Comparison of ENCODE assay signal across 1 cellular context in the genomic region with DNA sequence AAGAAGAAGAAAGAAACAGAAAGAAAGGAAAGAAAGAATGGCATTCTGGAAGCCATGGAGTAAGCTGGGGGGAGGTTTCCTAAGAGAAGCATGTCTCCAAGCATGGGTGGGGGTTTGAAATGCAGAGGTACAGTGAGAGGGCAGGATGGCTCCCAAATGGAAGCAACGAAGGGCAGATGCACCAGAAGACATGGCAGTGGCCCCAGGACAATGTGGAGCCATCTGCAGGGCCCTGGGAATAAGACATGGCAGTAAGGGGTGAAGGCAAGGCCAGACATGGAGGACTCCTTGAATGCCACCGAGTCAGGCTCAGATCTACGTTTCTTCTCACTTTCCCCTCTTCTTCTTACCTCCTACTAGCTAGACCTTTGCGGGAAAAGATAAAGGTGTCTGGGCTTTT.
TF ChIP-seq lines count a peak whose summit lies in the region.

No MANE protein-coding gene starts in this region.

TF ChIP-seq in H1, 55 proteins besides CTCF, POLR2A, EP300 and RAD21:
- TF ChIP-seq CHD2 (IDR thresholded peaks at IDR 0.05; ENCODE audit: low read length) = no peak
- TF ChIP-seq TCF12 (IDR thresholded peaks at IDR 0.05; ENCODE audit: low read depth, low read length) = no peak
- TF ChIP-seq, protein P1, sequence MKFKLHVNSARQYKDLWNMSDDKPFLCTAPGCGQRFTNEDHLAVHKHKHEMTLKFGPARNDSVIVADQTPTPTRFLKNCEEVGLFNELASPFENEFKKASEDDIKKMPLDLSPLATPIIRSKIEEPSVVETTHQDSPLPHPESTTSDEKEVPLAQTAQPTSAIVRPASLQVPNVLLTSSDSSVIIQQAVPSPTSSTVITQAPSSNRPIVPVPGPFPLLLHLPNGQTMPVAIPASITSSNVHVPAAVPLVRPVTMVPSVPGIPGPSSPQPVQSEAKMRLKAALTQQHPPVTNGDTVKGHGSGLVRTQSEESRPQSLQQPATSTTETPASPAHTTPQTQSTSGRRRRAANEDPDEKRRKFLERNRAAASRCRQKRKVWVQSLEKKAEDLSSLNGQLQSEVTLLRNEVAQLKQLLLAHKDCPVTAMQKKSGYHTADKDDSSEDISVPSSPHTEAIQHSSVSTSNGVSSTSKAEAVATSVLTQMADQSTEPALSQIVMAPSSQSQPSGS (IDR thresholded peaks at IDR 0.05; ENCODE audit: low read length) = no peak
- no peak for TF ChIP-seq RFX5 (IDR thresholded peaks at IDR 0.05; ENCODE audit: borderline replicate concordance, low read depth, low read length)
- TF ChIP-seq SP1 (IDR thresholded peaks at IDR 0.05; ENCODE audit: low read depth, low read length) = no peak
- TF ChIP-seq, protein P2, sequence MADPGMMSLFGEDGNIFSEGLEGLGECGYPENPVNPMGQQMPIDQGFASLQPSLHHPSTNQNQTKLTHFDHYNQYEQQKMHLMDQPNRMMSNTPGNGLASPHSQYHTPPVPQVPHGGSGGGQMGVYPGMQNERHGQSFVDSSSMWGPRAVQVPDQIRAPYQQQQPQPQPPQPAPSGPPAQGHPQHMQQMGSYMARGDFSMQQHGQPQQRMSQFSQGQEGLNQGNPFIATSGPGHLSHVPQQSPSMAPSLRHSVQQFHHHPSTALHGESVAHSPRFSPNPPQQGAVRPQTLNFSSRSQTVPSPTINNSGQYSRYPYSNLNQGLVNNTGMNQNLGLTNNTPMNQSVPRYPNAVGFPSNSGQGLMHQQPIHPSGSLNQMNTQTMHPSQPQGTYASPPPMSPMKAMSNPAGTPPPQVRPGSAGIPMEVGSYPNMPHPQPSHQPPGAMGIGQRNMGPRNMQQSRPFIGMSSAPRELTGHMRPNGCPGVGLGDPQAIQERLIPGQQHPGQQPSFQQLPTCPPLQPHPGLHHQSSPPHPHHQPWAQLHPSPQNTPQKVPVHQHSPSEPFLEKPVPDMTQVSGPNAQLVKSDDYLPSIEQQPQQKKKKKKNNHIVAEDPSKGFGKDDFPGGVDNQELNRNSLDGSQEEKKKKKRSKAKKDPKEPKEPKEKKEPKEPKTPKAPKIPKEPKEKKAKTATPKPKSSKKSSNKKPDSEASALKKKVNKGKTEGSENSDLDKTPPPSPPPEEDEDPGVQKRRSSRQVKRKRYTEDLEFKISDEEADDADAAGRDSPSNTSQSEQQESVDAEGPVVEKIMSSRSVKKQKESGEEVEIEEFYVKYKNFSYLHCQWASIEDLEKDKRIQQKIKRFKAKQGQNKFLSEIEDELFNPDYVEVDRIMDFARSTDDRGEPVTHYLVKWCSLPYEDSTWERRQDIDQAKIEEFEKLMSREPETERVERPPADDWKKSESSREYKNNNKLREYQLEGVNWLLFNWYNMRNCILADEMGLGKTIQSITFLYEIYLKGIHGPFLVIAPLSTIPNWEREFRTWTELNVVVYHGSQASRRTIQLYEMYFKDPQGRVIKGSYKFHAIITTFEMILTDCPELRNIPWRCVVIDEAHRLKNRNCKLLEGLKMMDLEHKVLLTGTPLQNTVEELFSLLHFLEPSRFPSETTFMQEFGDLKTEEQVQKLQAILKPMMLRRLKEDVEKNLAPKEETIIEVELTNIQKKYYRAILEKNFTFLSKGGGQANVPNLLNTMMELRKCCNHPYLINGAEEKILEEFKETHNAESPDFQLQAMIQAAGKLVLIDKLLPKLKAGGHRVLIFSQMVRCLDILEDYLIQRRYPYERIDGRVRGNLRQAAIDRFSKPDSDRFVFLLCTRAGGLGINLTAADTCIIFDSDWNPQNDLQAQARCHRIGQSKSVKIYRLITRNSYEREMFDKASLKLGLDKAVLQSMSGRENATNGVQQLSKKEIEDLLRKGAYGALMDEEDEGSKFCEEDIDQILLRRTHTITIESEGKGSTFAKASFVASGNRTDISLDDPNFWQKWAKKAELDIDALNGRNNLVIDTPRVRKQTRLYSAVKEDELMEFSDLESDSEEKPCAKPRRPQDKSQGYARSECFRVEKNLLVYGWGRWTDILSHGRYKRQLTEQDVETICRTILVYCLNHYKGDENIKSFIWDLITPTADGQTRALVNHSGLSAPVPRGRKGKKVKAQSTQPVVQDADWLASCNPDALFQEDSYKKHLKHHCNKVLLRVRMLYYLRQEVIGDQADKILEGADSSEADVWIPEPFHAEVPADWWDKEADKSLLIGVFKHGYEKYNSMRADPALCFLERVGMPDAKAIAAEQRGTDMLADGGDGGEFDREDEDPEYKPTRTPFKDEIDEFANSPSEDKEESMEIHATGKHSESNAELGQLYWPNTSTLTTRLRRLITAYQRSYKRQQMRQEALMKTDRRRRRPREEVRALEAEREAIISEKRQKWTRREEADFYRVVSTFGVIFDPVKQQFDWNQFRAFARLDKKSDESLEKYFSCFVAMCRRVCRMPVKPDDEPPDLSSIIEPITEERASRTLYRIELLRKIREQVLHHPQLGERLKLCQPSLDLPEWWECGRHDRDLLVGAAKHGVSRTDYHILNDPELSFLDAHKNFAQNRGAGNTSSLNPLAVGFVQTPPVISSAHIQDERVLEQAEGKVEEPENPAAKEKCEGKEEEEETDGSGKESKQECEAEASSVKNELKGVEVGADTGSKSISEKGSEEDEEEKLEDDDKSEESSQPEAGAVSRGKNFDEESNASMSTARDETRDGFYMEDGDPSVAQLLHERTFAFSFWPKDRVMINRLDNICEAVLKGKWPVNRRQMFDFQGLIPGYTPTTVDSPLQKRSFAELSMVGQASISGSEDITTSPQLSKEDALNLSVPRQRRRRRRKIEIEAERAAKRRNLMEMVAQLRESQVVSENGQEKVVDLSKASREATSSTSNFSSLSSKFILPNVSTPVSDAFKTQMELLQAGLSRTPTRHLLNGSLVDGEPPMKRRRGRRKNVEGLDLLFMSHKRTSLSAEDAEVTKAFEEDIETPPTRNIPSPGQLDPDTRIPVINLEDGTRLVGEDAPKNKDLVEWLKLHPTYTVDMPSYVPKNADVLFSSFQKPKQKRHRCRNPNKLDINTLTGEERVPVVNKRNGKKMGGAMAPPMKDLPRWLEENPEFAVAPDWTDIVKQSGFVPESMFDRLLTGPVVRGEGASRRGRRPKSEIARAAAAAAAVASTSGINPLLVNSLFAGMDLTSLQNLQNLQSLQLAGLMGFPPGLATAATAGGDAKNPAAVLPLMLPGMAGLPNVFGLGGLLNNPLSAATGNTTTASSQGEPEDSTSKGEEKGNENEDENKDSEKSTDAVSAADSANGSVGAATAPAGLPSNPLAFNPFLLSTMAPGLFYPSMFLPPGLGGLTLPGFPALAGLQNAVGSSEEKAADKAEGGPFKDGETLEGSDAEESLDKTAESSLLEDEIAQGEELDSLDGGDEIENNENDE (IDR thresholded peaks at IDR 0.05; ENCODE audit: insufficient replicate concordance, low read length) = no peak
